In genomic region chr11:122139595-122139866, GRCh38 we compare ENCODE assay signal across 20 cellular contexts. TPM values are rescaled to one million over a fixed set of nuclear protein-coding genes. Genes with fewer than 3 reads are reported as not detected.
DNase-seq lines count a peak whose midpoint lies in the region; ATAC-seq, FAIRE-seq and TF ChIP-seq lines count a peak whose summit lies in the region.
"Had no signal": no experiment of that assay in that cellular context is flagged by ENCODE, and none has a peak within 500 bp of the region (broad histone marks: within the 10 kb centered on the region; RNA-seq: fewer than 3 reads in every experiment).

No MANE protein-coding gene starts in this region.

- CTCF ChIA-PET in SK-N-SH (lab: Yijun Ruan, JAX) = interaction anchor here (0.7 to 1.5 kb wide), 2 partner anchors 32 to 485 kb away, joined by 3 read pairs; no protein-coding TSS in a partner anchor

- H3K36me3 ChIP-seq in SK-N-SH (replicated peaks in 1 of 2; ENCODE audit: control insufficient read depth in 1 of 2, insufficient read depth in 2 of 2, low read length in 1 of 2) (peaks cover 0 to 57% of the 10 kb centered on the region in 2 experiments), keratinocyte (ENCODE audit: control insufficient read depth in 2 of 2, extremely low read depth in 1 of 2, insufficient read depth in 2 of 2, low read length in 2 of 2) (peaks cover 4 to 11% of the 10 kb centered on the region in 2 experiments), tibial artery (no peaks in the 10 kb centered on the region), heart left ventricle (no peaks in the 10 kb centered on the region)
- H3K36me3 ChIP-seq: tibial nerve had no signal

- TF ChIP-seq POLR2A in heart left ventricle (IDR thresholded peaks at IDR 0.05) = no peak

- peaks cover 2 to 66% of the 10 kb centered on the region in 2 experiments for H3K4me1 ChIP-seq in SK-N-SH (ENCODE audit: control insufficient read depth in 1 of 2, insufficient read depth in 2 of 2, low read depth in 1 of 2, low read length in 1 of 2)
- peaks cover 56% of the 10 kb centered on the region for H3K4me1 ChIP-seq in keratinocyte (ENCODE audit: control insufficient read depth, extremely low read depth, insufficient read depth, low read length)
- peaks cover 0 to 42% (median 5%) of the 10 kb centered on the region in 4 donors for H3K4me1 ChIP-seq in tibial artery
- H3K4me1 ChIP-seq in heart left ventricle = peaks cover 0 to 23% (median 0%) of the 10 kb centered on the region in 12 donors

- H4K20me1 ChIP-seq in SK-N-SH (ENCODE audit: insufficient read depth) = peaks cover 61% of the 10 kb centered on the region
- no peaks in the 10 kb centered on the region for H4K20me1 ChIP-seq in keratinocyte (ENCODE audit: control insufficient read depth, extremely low read depth, insufficient read depth, low read length)

- no peaks in the 10 kb centered on the region for H3K9me1 ChIP-seq in keratinocyte (ENCODE audit: control insufficient read depth, extremely low read depth, insufficient read depth, low read length)

- peak; percentile 9 for FAIRE-seq in keratinocyte (lab: Jason Lieb, UNC)

- no peaks in the 10 kb centered on the region for H3K27me3 ChIP-seq in SK-N-SH (ENCODE audit: insufficient read depth)
- no peaks in the 10 kb centered on the region for H3K27me3 ChIP-seq in keratinocyte (ENCODE audit: control insufficient read depth, extremely low read depth, insufficient read depth, low read length)
- H3K27me3 ChIP-seq in tibial artery = no peaks in the 10 kb centered on the region
- no peaks in the 10 kb centered on the region for H3K27me3 ChIP-seq in heart left ventricle
- H3K27me3 ChIP-seq: tibial nerve had no signal

- peak overlapping the region in 1 of 2 experiments; percentile 98; a peak in 3 of 4 replicates for H3K27ac ChIP-seq in SK-N-SH (ENCODE audit: low read depth in 2 of 2, low read length in 1 of 2)
- peak overlapping the region; percentile 63 for H3K27ac ChIP-seq in keratinocyte (ENCODE audit: control insufficient read depth, insufficient read depth, low read length)
- H3K27ac ChIP-seq in tibial artery = peak overlapping the region; percentile 7 to 68
- H3K27ac ChIP-seq in heart left ventricle = no peak overlapping the region
- H3K27ac ChIP-seq: C4-2B had no signal

- TF ChIP-seq CTCF in SK-N-SH (IDR thresholded peaks at IDR 0.05) = no peak
- no peak for TF ChIP-seq CTCF in keratinocyte (optimal IDR thresholded peaks at IDR 0.05 in 1 of 3, IDR thresholded peaks at IDR 0.05 in 1 of 3, conservative IDR thresholded peaks at IDR 0.05 in 1 of 3; ENCODE audit: extremely low read depth in 1 of 3, insufficient read depth in 2 of 3, low read length in 3 of 3)
- no peak for TF ChIP-seq CTCF in tibial artery (IDR thresholded peaks at IDR 0.05)
- no peak for TF ChIP-seq CTCF in heart left ventricle (IDR thresholded peaks at IDR 0.05)

- no peak overlapping the region for H2AFZ ChIP-seq in SK-N-SH (ENCODE audit: low read depth)
- no peak overlapping the region for H2AFZ ChIP-seq in keratinocyte (ENCODE audit: control insufficient read depth, low read length)
- H2AFZ ChIP-seq: PC-9 had no signal

- POLR2A ChIA-PET in SK-N-SH (lab: Yijun Ruan, JAX) = no interaction called here

- H3K9me3 ChIP-seq in SK-N-SH = no peaks in the 10 kb centered on the region
- no peaks in the 10 kb centered on the region for H3K9me3 ChIP-seq in keratinocyte (ENCODE audit: control insufficient read depth, low read depth, low read length)
- no peaks in the 10 kb centered on the region for H3K9me3 ChIP-seq in tibial artery
- H3K9me3 ChIP-seq in heart left ventricle = no peaks in the 10 kb centered on the region
- H3K9me3 ChIP-seq: tibial nerve had no signal

- no peak for TF ChIP-seq RAD21 in SK-N-SH (IDR thresholded peaks at IDR 0.05; ENCODE audit: low read length)

- peaks cover 93% of the 10 kb centered on the region for H3F3A ChIP-seq in SK-N-SH (replicated peaks; ENCODE audit: insufficient read depth)

- H3K4me2 ChIP-seq in SK-N-SH = peak overlapping the region; percentile 49; the same call in 1 of the 2 replicates
- H3K4me2 ChIP-seq in keratinocyte (ENCODE audit: control insufficient read depth, extremely low read depth, insufficient read depth, low read depth, low read length) = peak overlapping the region; percentile 7
- H3K4me2 ChIP-seq: PC-9 had no signal

- WGBS in SK-N-SH (ENCODE audit: low lambda C conversion rate) = 83% methylated on average over 1 of the region's 1 CpG
- 67 to 75% (median 72%) methylated on average over 1 of the region's 1 CpG for WGBS in heart left ventricle, 4 donors

- DNase-seq in SK-N-SH (no peak), RPMI7951 (ENCODE audit: low read depth) (peak; percentile 57), keratinocyte (ENCODE audit: low read depth, low spot score) (no peak), tibial artery (no peak), NCI-H526 (lab: John Stamatoyannopoulos, UW) (no peak), heart left ventricle (no peak)
- DNase-seq: 8988T; activated effector memory CD4-positive, alpha-beta T cell treated with Interleukin-2 at 50 U/mL for 16 hours; amniotic stem cell; DMS 273 treated with DMSO at 0.1 percent for 48 hours; effector memory CD8-positive, alpha-beta T cell; hippocampal formation; NCI-H524; right cardiac atrium; stimulated activated naive CD4-positive, alpha-beta T cell had no signal

- no peak for ATAC-seq in SK-N-SH treated with all-trans-retinoic acid at 6 μM for 48 hours
- ATAC-seq in heart left ventricle = no peak
- no peak for ATAC-seq in HG03439 (IDR thresholded peaks at IDR 0.05; ENCODE audit: unreplicated experiment)
- ATAC-seq: effector memory CD8-positive, alpha-beta T cell; right cardiac atrium had no signal

- TF ChIP-seq EP300 in SK-N-SH (IDR thresholded peaks at IDR 0.05; ENCODE audit: borderline replicate concordance in 1 of 2, low read depth in 1 of 2, low read length in 1 of 2) = no peak

- H3K79me2 ChIP-seq in SK-N-SH (ENCODE audit: insufficient read depth) = peaks cover 96% of the 10 kb centered on the region
- peaks cover 35% of the 10 kb centered on the region for H3K79me2 ChIP-seq in keratinocyte (ENCODE audit: control insufficient read depth, insufficient read depth, low read length)

- dilution Hi-C loops in keratinocyte (cut with MboI; ENCODE audit: extremely low pct_ligation_motif_present, low sequenced_read_pairs) = no loop called here

- H3K4me3 ChIP-seq in SK-N-SH (ENCODE audit: low read depth in 2 of 2, low read length in 1 of 2) (no peak overlapping the region), keratinocyte (ENCODE audit: control insufficient read depth in 2 of 3, extremely low read depth in 1 of 3, insufficient read depth in 2 of 3, low read depth in 1 of 3, low read length in 3 of 3) (no peak overlapping the region), tibial artery (no peak overlapping the region), heart left ventricle (no peak overlapping the region)
- H3K4me3 ChIP-seq: PC-9, tibial nerve had no signal

- no peak overlapping the region for H3K9ac ChIP-seq in SK-N-SH
- no peak overlapping the region for H3K9ac ChIP-seq in keratinocyte (ENCODE audit: control insufficient read depth, extremely low read depth, insufficient read depth, low read length)

- no peaks in the 10 kb centered on the region for H3K9me2 ChIP-seq in SK-N-SH

- intact Hi-C loops in tibial artery (cut with DNase I; ENCODE audit: low total_unique reads) (no loop called here), heart left ventricle (cut with DNase I) (loop anchor here in 1 of 10 donors (10.0 kb wide), 1 partner anchor 45 kb away; no protein-coding TSS in a partner anchor)

TF ChIP-seq in SK-N-SH, 30 proteins besides CTCF, POLR2A, EP300 and RAD21:
- TF ChIP-seq JUND (IDR thresholded peaks at IDR 0.05) (0 out of 2 replicates have a peak, but pooled peaks have one; percentile 6), CHD2 (IDR thresholded peaks at IDR 0.05; ENCODE audit: low read length, partially characterized antibody) (no peak)

TF ChIP-seq in SK-N-SH treated with all-trans-retinoic acid at 6 μM for 48 hours, 23 proteins besides CTCF, POLR2A, EP300 and RAD21:
- TF ChIP-seq GLIS3 (CRISPR knock-in tag; IDR thresholded peaks at IDR 0.05) = no peak
- TF ChIP-seq ZNF70 (CRISPR knock-in tag; IDR thresholded peaks at IDR 0.05) = no peak
- TF ChIP-seq CSDC2 (CRISPR knock-in tag; IDR thresholded peaks at IDR 0.05) = no peak

RNA-seq across cellular contexts. Expression of gene BLID, which starts 23.5 kb away (rescaled TPM):
- polyA plus RNA-seq in SK-N-SH (2012; rRNA removed) (0.18 TPM in 1 of 2 replicates, not detected in the other), keratinocyte (0.18 TPM in 1 of 3 replicates, not detected in the others), heart left ventricle (not detected)
- polyA plus RNA-seq in SK-N-SH (2012; cell fraction: cytosol; rRNA removed) = not detected in 2 replicates
- 0.27 and 1.1 TPM in 2 replicates for polyA plus RNA-seq in SK-N-SH (2012; cell fraction: nucleus; rRNA removed)
- total RNA-seq in RPMI7951 (2014; rRNA removed; shearing (Covaris generic)) = 1.9 and 3.4 TPM in 2 replicates
- not detected for polyA plus RNA-seq in keratinocyte (2011; ENCODE audit: low read depth)
- polyA plus RNA-seq in keratinocyte (2011; cell fraction: cytosol; rRNA removed) = not detected in 2 replicates
- 0.49 and 0.75 TPM in 2 replicates for polyA plus RNA-seq in keratinocyte (2011; cell fraction: nucleus; rRNA removed)
- not detected in 2 replicates for polyA plus RNA-seq in keratinocyte (2012; ENCODE audit: low replicate concordance)
- 2.0 to 11.3 TPM in 2 of 3 replicates, not detected in the other for polyA minus RNA-seq in keratinocyte
- polyA minus RNA-seq in keratinocyte (2011; cell fraction: cytosol; rRNA and poly(A)+ RNA removed) = not detected
- 5.9 and 9.7 TPM in 2 replicates for polyA minus RNA-seq in keratinocyte (2011; cell fraction: nucleus; rRNA and poly(A)+ RNA removed)
- not detected for total RNA-seq in heart left ventricle

Comparison
In these comparisons a context has a peak if more than half of its experiments do, and no peak if none do; other contexts are left out.
1. H3K27ac ChIP-seq: peak in keratinocyte (single experiment) and tibial artery (2 of 2); none in heart left ventricle (0 of 12).